Comparison of ENCODE assay signal across 1 cellular context in genomic region chr5:122773615-122774014, GRCh38.
TF ChIP-seq lines count a peak whose summit lies in the region.

No MANE protein-coding gene starts in this region.

TF ChIP-seq in HepG2, 621 proteins besides CTCF, POLR2A, EP300 and RAD21 (continued from another document and continues in another):
- TF ChIP-seq ZNF580 (CRISPR knock-in tag; IDR thresholded peaks at IDR 0.05; ENCODE audit: borderline replicate concordance, low read depth) (no peak), SKI (IDR thresholded peaks at IDR 0.05; ENCODE audit: partially characterized antibody) (peak; percentile 11), ZNF138 (CRISPR knock-in tag; IDR thresholded peaks at IDR 0.05; ENCODE audit: low read depth) (no peak), ZNF451 (CRISPR knock-in tag; IDR thresholded peaks at IDR 0.05) (no peak), MEF2D (CRISPR knock-in tag; IDR thresholded peaks at IDR 0.05) (no peak), LCORL (IDR thresholded peaks at IDR 0.05) (0 out of 2 replicates have a peak, but pooled peaks have one; percentile 5), LCORL (CRISPR knock-in tag; IDR thresholded peaks at IDR 0.05) (peak; percentile 56), SALL2 (CRISPR knock-in tag; IDR thresholded peaks at IDR 0.05) (no peak), NPAS2 (CRISPR knock-in tag; IDR thresholded peaks at IDR 0.05; ENCODE audit: borderline replicate concordance) (no peak), HOXA9 (CRISPR knock-in tag; IDR thresholded peaks at IDR 0.05; ENCODE audit: borderline replicate concordance) (no peak), RCOR2 (CRISPR knock-in tag; IDR thresholded peaks at IDR 0.05) (no peak), MXD4 (CRISPR knock-in tag; IDR thresholded peaks at IDR 0.05) (no peak), ZNF230 (CRISPR knock-in tag; IDR thresholded peaks at IDR 0.05) (no peak), HMGXB3 (CRISPR knock-in tag; IDR thresholded peaks at IDR 0.05; ENCODE audit: borderline replicate concordance) (no peak), KAT8 (CRISPR knock-in tag; IDR thresholded peaks at IDR 0.05) (0 out of 2 replicates have a peak, but pooled peaks have one; percentile 39), SP140L (CRISPR knock-in tag; IDR thresholded peaks at IDR 0.05; ENCODE audit: borderline replicate concordance) (no peak), ZNF331 (CRISPR knock-in tag; IDR thresholded peaks at IDR 0.05) (peak; percentile 27; the same call in 1 of the 2 replicates), NAIF1 (CRISPR knock-in tag; IDR thresholded peaks at IDR 0.05; ENCODE audit: borderline replicate concordance) (no peak), ZNF616 (CRISPR knock-in tag; IDR thresholded peaks at IDR 0.05; ENCODE audit: low read depth) (no peak), HIVEP1 (CRISPR knock-in tag; IDR thresholded peaks at IDR 0.05) (no peak), ASH2L (IDR thresholded peaks at IDR 0.05; ENCODE audit: insufficient read length, low read depth, low read length) (no peak), ZNF749 (CRISPR knock-in tag; IDR thresholded peaks at IDR 0.05; ENCODE audit: borderline replicate concordance) (no peak), HOXA7 (CRISPR knock-in tag; IDR thresholded peaks at IDR 0.05) (no peak), EEA1 (CRISPR knock-in tag; IDR thresholded peaks at IDR 0.05; ENCODE audit: borderline replicate concordance) (no peak), ZNF614 (CRISPR knock-in tag; IDR thresholded peaks at IDR 0.05; ENCODE audit: borderline replicate concordance) (peak; percentile 35; the same call in 1 of the 2 replicates), NFYC (CRISPR knock-in tag; IDR thresholded peaks at IDR 0.05) (no peak), ATF7 (IDR thresholded peaks at IDR 0.05) (no peak), ATF7 (CRISPR knock-in tag; IDR thresholded peaks at IDR 0.05) (no peak), TAF15 (IDR thresholded peaks at IDR 0.05; ENCODE audit: low read depth, low read length, poor library complexity, severe bottlenecking) (no peak), FOXP1 (IDR thresholded peaks at IDR 0.05) (no peak), FOXP1 (CRISPR knock-in tag; IDR thresholded peaks at IDR 0.05) (peak; percentile 41; the same call in 1 of the 2 replicates), FOXK1 (CRISPR knock-in tag; IDR thresholded peaks at IDR 0.05; ENCODE audit: borderline replicate concordance, low read depth) (no peak), NCOA5 (CRISPR knock-in tag; IDR thresholded peaks at IDR 0.05) (no peak), BCL6 (CRISPR knock-in tag; IDR thresholded peaks at IDR 0.05) (no peak), ZFP90 (CRISPR knock-in tag; IDR thresholded peaks at IDR 0.05; ENCODE audit: borderline replicate concordance) (no peak), PAXIP1 (CRISPR knock-in tag; conservative IDR thresholded peaks at IDR 0.05) (peak; percentile 30; the same call in 1 of the 2 replicates), ZNF75D (CRISPR knock-in tag; IDR thresholded peaks at IDR 0.05; ENCODE audit: borderline replicate concordance) (no peak), ETV5 (CRISPR knock-in tag; IDR thresholded peaks at IDR 0.05; ENCODE audit: borderline replicate concordance) (no peak), SAP130 (CRISPR knock-in tag; IDR thresholded peaks at IDR 0.05; ENCODE audit: low read depth) (peak; percentile 69), WIZ (CRISPR knock-in tag; IDR thresholded peaks at IDR 0.05) (no peak), KDM1A (CRISPR knock-in tag; IDR thresholded peaks at IDR 0.05) (no peak), FOSL2 (CRISPR knock-in tag; IDR thresholded peaks at IDR 0.05) (no peak), PRMT3 (CRISPR knock-in tag; IDR thresholded peaks at IDR 0.05; ENCODE audit: borderline replicate concordance, low read depth) (no peak), AKAP8 (CRISPR knock-in tag; IDR thresholded peaks at IDR 0.05) (no peak), NR3C1 (CRISPR knock-in tag; IDR thresholded peaks at IDR 0.05) (no peak), IRF2 (CRISPR knock-in tag; IDR thresholded peaks at IDR 0.05) (peak; percentile 34; the same call in 1 of the 2 replicates), ZNF552 (CRISPR knock-in tag; IDR thresholded peaks at IDR 0.05; ENCODE audit: borderline replicate concordance) (no peak), ZNF605 (CRISPR knock-in tag; IDR thresholded peaks at IDR 0.05) (no peak), ZNF564 (CRISPR knock-in tag; IDR thresholded peaks at IDR 0.05) (no peak), SRY (CRISPR knock-in tag; IDR thresholded peaks at IDR 0.05) (no peak), ZNF703 (CRISPR knock-in tag; IDR thresholded peaks at IDR 0.05; ENCODE audit: borderline replicate concordance) (no peak)
- TF ChIP-seq, protein P1, sequence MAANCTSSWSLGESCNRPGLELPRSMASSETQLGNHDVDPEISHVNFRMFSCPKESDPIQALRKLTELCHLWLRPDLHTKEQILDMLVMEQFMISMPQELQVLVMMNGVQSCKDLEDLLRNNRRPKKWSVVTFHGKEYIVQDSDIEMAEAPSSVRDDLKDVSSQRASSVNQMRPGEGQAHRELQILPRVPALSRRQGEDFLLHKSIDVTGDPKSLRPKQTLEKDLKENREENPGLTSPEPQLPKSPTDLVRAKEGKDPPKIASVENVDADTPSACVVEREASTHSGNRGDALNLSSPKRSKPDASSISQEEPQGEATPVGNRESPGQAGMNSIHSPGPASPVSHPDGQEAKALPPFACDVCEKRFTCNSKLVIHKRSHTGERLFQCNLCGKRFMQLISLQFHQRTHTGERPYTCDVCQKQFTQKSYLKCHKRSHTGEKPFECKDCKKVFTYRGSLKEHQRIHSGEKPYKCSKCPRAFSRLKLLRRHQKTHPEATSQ (CRISPR knock-in tag; IDR thresholded peaks at IDR 0.05; ENCODE audit: borderline replicate concordance): no peak
- TF ChIP-seq, protein P2, sequence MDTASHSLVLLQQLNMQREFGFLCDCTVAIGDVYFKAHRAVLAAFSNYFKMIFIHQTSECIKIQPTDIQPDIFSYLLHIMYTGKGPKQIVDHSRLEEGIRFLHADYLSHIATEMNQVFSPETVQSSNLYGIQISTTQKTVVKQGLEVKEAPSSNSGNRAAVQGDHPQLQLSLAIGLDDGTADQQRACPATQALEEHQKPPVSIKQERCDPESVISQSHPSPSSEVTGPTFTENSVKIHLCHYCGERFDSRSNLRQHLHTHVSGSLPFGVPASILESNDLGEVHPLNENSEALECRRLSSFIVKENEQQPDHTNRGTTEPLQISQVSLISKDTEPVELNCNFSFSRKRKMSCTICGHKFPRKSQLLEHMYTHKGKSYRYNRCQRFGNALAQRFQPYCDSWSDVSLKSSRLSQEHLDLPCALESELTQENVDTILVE (CRISPR knock-in tag; IDR thresholded peaks at IDR 0.05): no peak
- TF ChIP-seq, protein P3, sequence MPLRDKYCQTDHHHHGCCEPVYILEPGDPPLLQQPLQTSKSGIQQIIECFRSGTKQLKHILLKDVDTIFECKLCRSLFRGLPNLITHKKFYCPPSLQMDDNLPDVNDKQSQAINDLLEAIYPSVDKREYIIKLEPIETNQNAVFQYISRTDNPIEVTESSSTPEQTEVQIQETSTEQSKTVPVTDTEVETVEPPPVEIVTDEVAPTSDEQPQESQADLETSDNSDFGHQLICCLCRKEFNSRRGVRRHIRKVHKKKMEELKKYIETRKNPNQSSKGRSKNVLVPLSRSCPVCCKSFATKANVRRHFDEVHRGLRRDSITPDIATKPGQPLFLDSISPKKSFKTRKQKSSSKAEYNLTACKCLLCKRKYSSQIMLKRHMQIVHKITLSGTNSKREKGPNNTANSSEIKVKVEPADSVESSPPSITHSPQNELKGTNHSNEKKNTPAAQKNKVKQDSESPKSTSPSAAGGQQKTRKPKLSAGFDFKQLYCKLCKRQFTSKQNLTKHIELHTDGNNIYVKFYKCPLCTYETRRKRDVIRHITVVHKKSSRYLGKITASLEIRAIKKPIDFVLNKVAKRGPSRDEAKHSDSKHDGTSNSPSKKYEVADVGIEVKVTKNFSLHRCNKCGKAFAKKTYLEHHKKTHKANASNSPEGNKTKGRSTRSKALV (CRISPR knock-in tag; IDR thresholded peaks at IDR 0.05): peak; percentile 48; the same call in 1 of the 2 replicates
- TF ChIP-seq, protein P4, sequence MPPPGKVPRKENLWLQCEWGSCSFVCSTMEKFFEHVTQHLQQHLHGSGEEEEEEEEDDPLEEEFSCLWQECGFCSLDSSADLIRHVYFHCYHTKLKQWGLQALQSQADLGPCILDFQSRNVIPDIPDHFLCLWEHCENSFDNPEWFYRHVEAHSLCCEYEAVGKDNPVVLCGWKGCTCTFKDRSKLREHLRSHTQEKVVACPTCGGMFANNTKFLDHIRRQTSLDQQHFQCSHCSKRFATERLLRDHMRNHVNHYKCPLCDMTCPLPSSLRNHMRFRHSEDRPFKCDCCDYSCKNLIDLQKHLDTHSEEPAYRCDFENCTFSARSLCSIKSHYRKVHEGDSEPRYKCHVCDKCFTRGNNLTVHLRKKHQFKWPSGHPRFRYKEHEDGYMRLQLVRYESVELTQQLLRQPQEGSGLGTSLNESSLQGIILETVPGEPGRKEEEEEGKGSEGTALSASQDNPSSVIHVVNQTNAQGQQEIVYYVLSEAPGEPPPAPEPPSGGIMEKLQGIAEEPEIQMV (CRISPR knock-in tag; IDR thresholded peaks at IDR 0.05; ENCODE audit: low read depth): no peak
- TF ChIP-seq, protein P5, sequence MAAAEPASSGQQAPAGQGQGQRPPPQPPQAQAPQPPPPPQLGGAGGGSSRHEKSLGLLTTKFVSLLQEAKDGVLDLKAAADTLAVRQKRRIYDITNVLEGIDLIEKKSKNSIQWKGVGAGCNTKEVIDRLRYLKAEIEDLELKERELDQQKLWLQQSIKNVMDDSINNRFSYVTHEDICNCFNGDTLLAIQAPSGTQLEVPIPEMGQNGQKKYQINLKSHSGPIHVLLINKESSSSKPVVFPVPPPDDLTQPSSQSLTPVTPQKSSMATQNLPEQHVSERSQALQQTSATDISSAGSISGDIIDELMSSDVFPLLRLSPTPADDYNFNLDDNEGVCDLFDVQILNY (CRISPR knock-in tag; conservative IDR thresholded peaks at IDR 0.05): no peak
